Comparison of ENCODE assay signal across 1 cellular context in genomic region chr3:176920806-176921205, GRCh38.
TF ChIP-seq lines count a peak whose summit lies in the region.

No MANE protein-coding gene starts in this region.

TF ChIP-seq in HepG2, 621 proteins besides CTCF, POLR2A, EP300 and RAD21 (continued from another document and continues in another):
- no peak for TF ChIP-seq ZBTB40 (IDR thresholded peaks at IDR 0.05)
- TF ChIP-seq ZBTB40 (CRISPR knock-in tag; IDR thresholded peaks at IDR 0.05), result no peak
- no peak for TF ChIP-seq ZNF318 (CRISPR knock-in tag; IDR thresholded peaks at IDR 0.05)
- TF ChIP-seq ZNF652 (CRISPR knock-in tag; IDR thresholded peaks at IDR 0.05; ENCODE audit: borderline replicate concordance, low read depth), result peak; percentile 66
- no peak for TF ChIP-seq RBM39 (IDR thresholded peaks at IDR 0.05; ENCODE audit: low read depth, low read length, poor library complexity, severe bottlenecking)
- TF ChIP-seq, protein P1, sequence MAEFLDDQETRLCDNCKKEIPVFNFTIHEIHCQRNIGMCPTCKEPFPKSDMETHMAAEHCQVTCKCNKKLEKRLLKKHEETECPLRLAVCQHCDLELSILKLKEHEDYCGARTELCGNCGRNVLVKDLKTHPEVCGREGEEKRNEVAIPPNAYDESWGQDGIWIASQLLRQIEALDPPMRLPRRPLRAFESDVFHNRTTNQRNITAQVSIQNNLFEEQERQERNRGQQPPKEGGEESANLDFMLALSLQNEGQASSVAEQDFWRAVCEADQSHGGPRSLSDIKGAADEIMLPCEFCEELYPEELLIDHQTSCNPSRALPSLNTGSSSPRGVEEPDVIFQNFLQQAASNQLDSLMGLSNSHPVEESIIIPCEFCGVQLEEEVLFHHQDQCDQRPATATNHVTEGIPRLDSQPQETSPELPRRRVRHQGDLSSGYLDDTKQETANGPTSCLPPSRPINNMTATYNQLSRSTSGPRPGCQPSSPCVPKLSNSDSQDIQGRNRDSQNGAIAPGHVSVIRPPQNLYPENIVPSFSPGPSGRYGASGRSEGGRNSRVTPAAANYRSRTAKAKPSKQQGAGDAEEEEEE (CRISPR knock-in tag; IDR thresholded peaks at IDR 0.05; ENCODE audit: borderline replicate concordance), result no peak
- TF ChIP-seq EHMT2 (IDR thresholded peaks at IDR 0.05; ENCODE audit: borderline replicate concordance, low read depth, low read length), result no peak
- no peak for TF ChIP-seq RXRA (CRISPR knock-in tag; IDR thresholded peaks at IDR 0.05)
- no peak for TF ChIP-seq SMAD3 (CRISPR knock-in tag; IDR thresholded peaks at IDR 0.05)
- TF ChIP-seq PITX1 (CRISPR knock-in tag; IDR thresholded peaks at IDR 0.05), result 0 out of 2 replicates have a peak, but pooled peaks have one; percentile 35
- TF ChIP-seq MAZ (IDR thresholded peaks at IDR 0.05; ENCODE audit: borderline replicate concordance, low read depth, low read length), result no peak
- TF ChIP-seq MAZ (CRISPR knock-in tag; IDR thresholded peaks at IDR 0.05; ENCODE audit: low read depth), result no peak
- TF ChIP-seq ZNF280D (CRISPR knock-in tag; IDR thresholded peaks at IDR 0.05), result 0 out of 2 replicates have a peak, but pooled peaks have one; percentile 41
- TF ChIP-seq ZNF101 (CRISPR knock-in tag; IDR thresholded peaks at IDR 0.05; ENCODE audit: borderline replicate concordance, low read depth), result no peak
- TF ChIP-seq HMG20A (CRISPR knock-in tag; IDR thresholded peaks at IDR 0.05; ENCODE audit: borderline replicate concordance), result peak; percentile 59; the same call in 1 of the 2 replicates
- no peak for TF ChIP-seq RNF219 (CRISPR knock-in tag; IDR thresholded peaks at IDR 0.05)
- no peak for TF ChIP-seq IKZF4 (CRISPR knock-in tag; IDR thresholded peaks at IDR 0.05; ENCODE audit: borderline replicate concordance, low read depth, not compliant biosample characterization)
- no peak for TF ChIP-seq U2AF1 (optimal IDR thresholded peaks at IDR 0.05; ENCODE audit: low read depth, low read length)
- TF ChIP-seq KLF15 (CRISPR knock-in tag; IDR thresholded peaks at IDR 0.05; ENCODE audit: borderline replicate concordance), result no peak
- no peak for TF ChIP-seq ZNF414 (CRISPR knock-in tag; IDR thresholded peaks at IDR 0.05)
- TF ChIP-seq HDAC2 (CRISPR knock-in tag; IDR thresholded peaks at IDR 0.05), result 0 out of 2 replicates have a peak, but pooled peaks have one; percentile 22
- TF ChIP-seq ZNF207 (IDR thresholded peaks at IDR 0.05; ENCODE audit: borderline replicate concordance), result no peak
- TF ChIP-seq CC2D1A (CRISPR knock-in tag; IDR thresholded peaks at IDR 0.05), result no peak
- TF ChIP-seq ZNF784 (CRISPR knock-in tag; IDR thresholded peaks at IDR 0.05; ENCODE audit: borderline replicate concordance), result no peak
- no peak for TF ChIP-seq SIX1 (CRISPR knock-in tag; IDR thresholded peaks at IDR 0.05; ENCODE audit: borderline replicate concordance)
- TF ChIP-seq ZNF780A (CRISPR knock-in tag; IDR thresholded peaks at IDR 0.05), result no peak
- TF ChIP-seq KLF6 (CRISPR knock-in tag; IDR thresholded peaks at IDR 0.05), result no peak
- TF ChIP-seq ZNF558 (CRISPR knock-in tag; IDR thresholded peaks at IDR 0.05; ENCODE audit: borderline replicate concordance), result no peak
